1 cellular context compared by ENCODE assay signal in genomic region chr17:66468241-66469087, GRCh38.
A peak's percentile ranks its signal among the peaks of the same experiment; 100 is the strongest.
TF ChIP-seq lines count a peak whose summit lies in the region.

No MANE protein-coding gene starts in this region.

TF ChIP-seq in K562, 482 proteins besides CTCF, POLR2A, EP300 and RAD21 (continued from another document and continues in another):
- TF ChIP-seq, protein P1, sequence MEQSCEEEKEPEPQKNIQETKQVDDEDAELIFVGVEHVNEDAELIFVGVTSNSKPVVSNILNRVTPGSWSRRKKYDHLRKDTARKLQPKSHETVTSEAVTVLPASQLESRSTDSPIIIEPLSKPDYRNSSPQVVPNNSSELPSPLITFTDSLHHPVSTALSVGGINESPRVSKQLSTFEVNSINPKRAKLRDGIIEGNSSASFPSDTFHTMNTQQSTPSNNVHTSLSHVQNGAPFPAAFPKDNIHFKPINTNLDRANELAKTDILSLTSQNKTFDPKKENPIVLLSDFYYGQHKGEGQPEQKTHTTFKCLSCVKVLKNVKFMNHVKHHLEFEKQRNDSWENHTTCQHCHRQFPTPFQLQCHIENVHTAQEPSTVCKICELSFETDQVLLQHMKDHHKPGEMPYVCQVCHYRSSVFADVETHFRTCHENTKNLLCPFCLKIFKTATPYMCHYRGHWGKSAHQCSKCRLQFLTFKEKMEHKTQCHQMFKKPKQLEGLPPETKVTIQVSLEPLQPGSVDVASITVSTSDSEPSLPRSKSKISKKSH (CRISPR knock-in tag; IDR thresholded peaks at IDR 0.05): no peak
- TF ChIP-seq FOXA3 (CRISPR knock-in tag; conservative IDR thresholded peaks at IDR 0.05 in 1 of 2, IDR thresholded peaks at IDR 0.05 in 1 of 2) (no peak), DPF2 (IDR thresholded peaks at IDR 0.05) (peak; percentile 92), RHOXF2B (CRISPR knock-in tag; conservative IDR thresholded peaks at IDR 0.05) (no peak), RBM22 (IDR thresholded peaks at IDR 0.05; ENCODE audit: low read depth, low read length, poor library complexity, severe bottlenecking) (no peak), HINFP (tag; conservative IDR thresholded peaks at IDR 0.05; ENCODE audit: low read depth) (no peak), POLR2AphosphoS2 (IDR thresholded peaks at IDR 0.05; ENCODE audit: low read length) (no peak), ESRRB (CRISPR knock-in tag; IDR thresholded peaks at IDR 0.05; ENCODE audit: borderline replicate concordance) (no peak), ASH1L (IDR thresholded peaks at IDR 0.05; ENCODE audit: borderline replicate concordance, low read depth, partially characterized antibody) (no peak), DDX20 (tag; IDR thresholded peaks at IDR 0.05; ENCODE audit: low read depth) (no peak), SRSF1 (IDR thresholded peaks at IDR 0.05; ENCODE audit: low read depth, low read length) (no peak), MED1 (CRISPR knock-in tag; IDR thresholded peaks at IDR 0.05; ENCODE audit: borderline replicate concordance) (no peak), NUFIP1 (IDR thresholded peaks at IDR 0.05; ENCODE audit: partially characterized antibody) (no peak), NCOA2 (IDR thresholded peaks at IDR 0.05; ENCODE audit: partially characterized antibody in 2 of 2) (peak in 1 of 2 experiments; percentile 26), ZNF551 (CRISPR knock-in tag; IDR thresholded peaks at IDR 0.05) (no peak), ZNF584 (CRISPR knock-in tag; IDR thresholded peaks at IDR 0.05; ENCODE audit: low read depth) (0 out of 2 replicates have a peak, but pooled peaks have one; percentile 53), HES1 (IDR thresholded peaks at IDR 0.05; ENCODE audit: low read depth) (no peak), SNRNP70 (optimal IDR thresholded peaks at IDR 0.05; ENCODE audit: low read depth, low read length) (no peak), PHTF2 (CRISPR knock-in tag; IDR thresholded peaks at IDR 0.05) (no peak), PML (IDR thresholded peaks at IDR 0.05; ENCODE audit: low read length) (peak; percentile 70), ZBED1 (IDR thresholded peaks at IDR 0.05) (no peak), ATF7 (IDR thresholded peaks at IDR 0.05) (0 out of 2 replicates have a peak, but pooled peaks have one; percentile 26), ZFP36 (IDR thresholded peaks at IDR 0.05; ENCODE audit: low read depth, low read length, partially characterized antibody) (no peak), ZNF121 (CRISPR knock-in tag; conservative IDR thresholded peaks at IDR 0.05) (no peak), NCOA4 (IDR thresholded peaks at IDR 0.05; ENCODE audit: partially characterized antibody) (no peak), ZNF695 (CRISPR knock-in tag; IDR thresholded peaks at IDR 0.05) (no peak), CBX1 (IDR thresholded peaks at IDR 0.05; ENCODE audit: low read depth) (no peak), ATF1 (CRISPR knock-in tag; IDR thresholded peaks at IDR 0.05) (no peak), ATF1 (tag; IDR thresholded peaks at IDR 0.05) (peak; percentile 21; the same call in 1 of the 2 replicates), RBM15 (IDR thresholded peaks at IDR 0.05; ENCODE audit: insufficient read depth, low read length) (no peak), USF2 (CRISPR knock-in tag; IDR thresholded peaks at IDR 0.05) (peak; percentile 71), ELF2 (CRISPR knock-in tag; IDR thresholded peaks at IDR 0.05) (no peak), PRDM10 (IDR thresholded peaks at IDR 0.05; ENCODE audit: partially characterized antibody) (peak; percentile 25), EZH2 (IDR thresholded peaks at IDR 0.05; ENCODE audit: borderline replicate concordance, low read depth, low read length) (no peak)
- TF ChIP-seq, protein P2, sequence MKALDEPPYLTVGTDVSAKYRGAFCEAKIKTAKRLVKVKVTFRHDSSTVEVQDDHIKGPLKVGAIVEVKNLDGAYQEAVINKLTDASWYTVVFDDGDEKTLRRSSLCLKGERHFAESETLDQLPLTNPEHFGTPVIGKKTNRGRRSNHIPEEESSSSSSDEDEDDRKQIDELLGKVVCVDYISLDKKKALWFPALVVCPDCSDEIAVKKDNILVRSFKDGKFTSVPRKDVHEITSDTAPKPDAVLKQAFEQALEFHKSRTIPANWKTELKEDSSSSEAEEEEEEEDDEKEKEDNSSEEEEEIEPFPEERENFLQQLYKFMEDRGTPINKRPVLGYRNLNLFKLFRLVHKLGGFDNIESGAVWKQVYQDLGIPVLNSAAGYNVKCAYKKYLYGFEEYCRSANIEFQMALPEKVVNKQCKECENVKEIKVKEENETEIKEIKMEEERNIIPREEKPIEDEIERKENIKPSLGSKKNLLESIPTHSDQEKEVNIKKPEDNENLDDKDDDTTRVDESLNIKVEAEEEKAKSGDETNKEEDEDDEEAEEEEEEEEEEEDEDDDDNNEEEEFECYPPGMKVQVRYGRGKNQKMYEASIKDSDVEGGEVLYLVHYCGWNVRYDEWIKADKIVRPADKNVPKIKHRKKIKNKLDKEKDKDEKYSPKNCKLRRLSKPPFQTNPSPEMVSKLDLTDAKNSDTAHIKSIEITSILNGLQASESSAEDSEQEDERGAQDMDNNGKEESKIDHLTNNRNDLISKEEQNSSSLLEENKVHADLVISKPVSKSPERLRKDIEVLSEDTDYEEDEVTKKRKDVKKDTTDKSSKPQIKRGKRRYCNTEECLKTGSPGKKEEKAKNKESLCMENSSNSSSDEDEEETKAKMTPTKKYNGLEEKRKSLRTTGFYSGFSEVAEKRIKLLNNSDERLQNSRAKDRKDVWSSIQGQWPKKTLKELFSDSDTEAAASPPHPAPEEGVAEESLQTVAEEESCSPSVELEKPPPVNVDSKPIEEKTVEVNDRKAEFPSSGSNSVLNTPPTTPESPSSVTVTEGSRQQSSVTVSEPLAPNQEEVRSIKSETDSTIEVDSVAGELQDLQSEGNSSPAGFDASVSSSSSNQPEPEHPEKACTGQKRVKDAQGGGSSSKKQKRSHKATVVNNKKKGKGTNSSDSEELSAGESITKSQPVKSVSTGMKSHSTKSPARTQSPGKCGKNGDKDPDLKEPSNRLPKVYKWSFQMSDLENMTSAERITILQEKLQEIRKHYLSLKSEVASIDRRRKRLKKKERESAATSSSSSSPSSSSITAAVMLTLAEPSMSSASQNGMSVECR (CRISPR knock-in tag; IDR thresholded peaks at IDR 0.05): no peak
- TF ChIP-seq, protein P3, sequence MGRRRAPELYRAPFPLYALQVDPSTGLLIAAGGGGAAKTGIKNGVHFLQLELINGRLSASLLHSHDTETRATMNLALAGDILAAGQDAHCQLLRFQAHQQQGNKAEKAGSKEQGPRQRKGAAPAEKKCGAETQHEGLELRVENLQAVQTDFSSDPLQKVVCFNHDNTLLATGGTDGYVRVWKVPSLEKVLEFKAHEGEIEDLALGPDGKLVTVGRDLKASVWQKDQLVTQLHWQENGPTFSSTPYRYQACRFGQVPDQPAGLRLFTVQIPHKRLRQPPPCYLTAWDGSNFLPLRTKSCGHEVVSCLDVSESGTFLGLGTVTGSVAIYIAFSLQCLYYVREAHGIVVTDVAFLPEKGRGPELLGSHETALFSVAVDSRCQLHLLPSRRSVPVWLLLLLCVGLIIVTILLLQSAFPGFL (CRISPR knock-in tag; IDR thresholded peaks at IDR 0.05): no peak
- TF ChIP-seq, protein P4, sequence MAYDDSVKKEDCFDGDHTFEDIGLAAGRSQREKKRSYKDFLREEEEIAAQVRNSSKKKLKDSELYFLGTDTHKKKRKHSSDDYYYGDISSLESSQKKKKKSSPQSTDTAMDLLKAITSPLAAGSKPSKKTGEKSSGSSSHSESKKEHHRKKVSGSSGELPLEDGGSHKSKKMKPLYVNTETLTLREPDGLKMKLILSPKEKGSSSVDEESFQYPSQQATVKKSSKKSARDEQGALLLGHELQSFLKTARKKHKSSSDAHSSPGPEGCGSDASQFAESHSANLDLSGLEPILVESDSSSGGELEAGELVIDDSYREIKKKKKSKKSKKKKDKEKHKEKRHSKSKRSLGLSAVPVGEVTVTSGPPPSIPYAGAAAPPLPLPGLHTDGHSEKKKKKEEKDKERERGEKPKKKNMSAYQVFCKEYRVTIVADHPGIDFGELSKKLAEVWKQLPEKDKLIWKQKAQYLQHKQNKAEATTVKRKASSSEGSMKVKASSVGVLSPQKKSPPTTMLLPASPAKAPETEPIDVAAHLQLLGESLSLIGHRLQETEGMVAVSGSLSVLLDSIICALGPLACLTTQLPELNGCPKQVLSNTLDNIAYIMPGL (CRISPR knock-in tag; IDR thresholded peaks at IDR 0.05): no peak
- TF ChIP-seq, protein P5, sequence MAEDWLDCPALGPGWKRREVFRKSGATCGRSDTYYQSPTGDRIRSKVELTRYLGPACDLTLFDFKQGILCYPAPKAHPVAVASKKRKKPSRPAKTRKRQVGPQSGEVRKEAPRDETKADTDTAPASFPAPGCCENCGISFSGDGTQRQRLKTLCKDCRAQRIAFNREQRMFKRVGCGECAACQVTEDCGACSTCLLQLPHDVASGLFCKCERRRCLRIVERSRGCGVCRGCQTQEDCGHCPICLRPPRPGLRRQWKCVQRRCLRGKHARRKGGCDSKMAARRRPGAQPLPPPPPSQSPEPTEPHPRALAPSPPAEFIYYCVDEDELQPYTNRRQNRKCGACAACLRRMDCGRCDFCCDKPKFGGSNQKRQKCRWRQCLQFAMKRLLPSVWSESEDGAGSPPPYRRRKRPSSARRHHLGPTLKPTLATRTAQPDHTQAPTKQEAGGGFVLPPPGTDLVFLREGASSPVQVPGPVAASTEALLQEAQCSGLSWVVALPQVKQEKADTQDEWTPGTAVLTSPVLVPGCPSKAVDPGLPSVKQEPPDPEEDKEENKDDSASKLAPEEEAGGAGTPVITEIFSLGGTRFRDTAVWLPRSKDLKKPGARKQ (CRISPR knock-in tag; IDR thresholded peaks at IDR 0.05): no peak
- TF ChIP-seq, protein P6, sequence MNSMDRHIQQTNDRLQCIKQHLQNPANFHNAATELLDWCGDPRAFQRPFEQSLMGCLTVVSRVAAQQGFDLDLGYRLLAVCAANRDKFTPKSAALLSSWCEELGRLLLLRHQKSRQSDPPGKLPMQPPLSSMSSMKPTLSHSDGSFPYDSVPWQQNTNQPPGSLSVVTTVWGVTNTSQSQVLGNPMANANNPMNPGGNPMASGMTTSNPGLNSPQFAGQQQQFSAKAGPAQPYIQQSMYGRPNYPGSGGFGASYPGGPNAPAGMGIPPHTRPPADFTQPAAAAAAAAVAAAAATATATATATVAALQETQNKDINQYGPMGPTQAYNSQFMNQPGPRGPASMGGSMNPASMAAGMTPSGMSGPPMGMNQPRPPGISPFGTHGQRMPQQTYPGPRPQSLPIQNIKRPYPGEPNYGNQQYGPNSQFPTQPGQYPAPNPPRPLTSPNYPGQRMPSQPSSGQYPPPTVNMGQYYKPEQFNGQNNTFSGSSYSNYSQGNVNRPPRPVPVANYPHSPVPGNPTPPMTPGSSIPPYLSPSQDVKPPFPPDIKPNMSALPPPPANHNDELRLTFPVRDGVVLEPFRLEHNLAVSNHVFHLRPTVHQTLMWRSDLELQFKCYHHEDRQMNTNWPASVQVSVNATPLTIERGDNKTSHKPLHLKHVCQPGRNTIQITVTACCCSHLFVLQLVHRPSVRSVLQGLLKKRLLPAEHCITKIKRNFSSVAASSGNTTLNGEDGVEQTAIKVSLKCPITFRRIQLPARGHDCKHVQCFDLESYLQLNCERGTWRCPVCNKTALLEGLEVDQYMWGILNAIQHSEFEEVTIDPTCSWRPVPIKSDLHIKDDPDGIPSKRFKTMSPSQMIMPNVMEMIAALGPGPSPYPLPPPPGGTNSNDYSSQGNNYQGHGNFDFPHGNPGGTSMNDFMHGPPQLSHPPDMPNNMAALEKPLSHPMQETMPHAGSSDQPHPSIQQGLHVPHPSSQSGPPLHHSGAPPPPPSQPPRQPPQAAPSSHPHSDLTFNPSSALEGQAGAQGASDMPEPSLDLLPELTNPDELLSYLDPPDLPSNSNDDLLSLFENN (IDR thresholded peaks at IDR 0.05; ENCODE audit: low read depth in 2 of 2, low read length in 2 of 2): peak in 1 of 2 experiments; percentile 80; a peak in 1 of 4 replicates
